28 cellular contexts compared by ENCODE assay signal in genomic region chr2:19800796-19801195, GRCh38.
DNase-seq lines count a peak whose midpoint lies in the region; ATAC-seq, FAIRE-seq and TF ChIP-seq lines count a peak whose summit lies in the region.
"Had no signal": no experiment of that assay in that cellular context is flagged by ENCODE, and none has a peak within 500 bp of the region (broad histone marks: within the 10 kb centered on the region; RNA-seq: fewer than 3 reads in every experiment).

No MANE protein-coding gene starts in this region.

- 84 to 94% (median 90%) methylated on average over 5 of the region's 5 CpGs for WGBS in heart left ventricle, 4 donors

- no peak for DNase-seq in heart left ventricle
- DNase-seq in Right ventricle myocardium inferior (ENCODE audit: missing footprints), result no peak
- no peak for DNase-seq in astrocyte (ENCODE audit: low read depth)
- DNase-seq in nephron progenitor cell, result no peak
- DNase-seq in tibial artery, result no peak
- DNase-seq in HEK293T (ENCODE audit: extremely low spot score), result no peak
- DNase-seq in NCI-H187 (lab: John Stamatoyannopoulos, UW), result no peak
- DNase-seq: activated CD4-positive, alpha-beta T cell treated with anti-CD3 and anti-CD28 coated beads for 36 hours; activated naive CD4-positive, alpha-beta T cell; activated T-cell treated with anti-CD3 and anti-CD28 coated beads, Interleukin-2, amount 50 U/mL, for 4 hours; cortex of kidney; endodermal cell; esophagus squamous epithelium; NCI-H146; NCI-H524; stimulated activated CD4-positive, alpha-beta T cell treated with anti-CD3 and anti-CD28 coated beads, Interleukin-1b, Interleukin-23, amount 100 ng/mL, for 48 hours; T-helper 17 cell had no signal

- no peaks in the 10 kb centered on the region for H4K20me1 ChIP-seq in astrocyte (ENCODE audit: insufficient read depth, low read length)
- H4K20me1 ChIP-seq: BLaER1 had no signal

- no peak overlapping the region for H2AFZ ChIP-seq in astrocyte (ENCODE audit: low read depth, low read length)

- peak overlapping the region in 8 of 12 donors; percentile 13 to 58 (median 34) for H3K27ac ChIP-seq in heart left ventricle
- no peak overlapping the region for H3K27ac ChIP-seq in astrocyte (ENCODE audit: low read depth, low read length)
- peak overlapping the region; percentile 73 for H3K27ac ChIP-seq in tibial artery
- H3K27ac ChIP-seq: BLaER1, KMS-11, pancreas, Peyer's patch, SK-N-MC, upper lobe of right lung had no signal

- H3K4me1 Mint-ChIP-seq in astrocyte (ENCODE audit: low read depth, unreplicated experiment) (peaks cover 30% of the 10 kb centered on the region), nephron progenitor cell (peaks cover 45% of the 10 kb centered on the region)
- H3K4me1 Mint-ChIP-seq: activated CD4-positive, alpha-beta T cell treated with anti-CD3 and anti-CD28 coated beads for 36 hours; T-helper 17 cell had no signal

- H3K27me3 Mint-ChIP-seq in astrocyte (ENCODE audit: low read depth, unreplicated experiment) (peaks cover 11% of the 10 kb centered on the region), nephron progenitor cell (ENCODE audit: low read depth, poor library complexity) (peaks cover 16% of the 10 kb centered on the region)
- H3K27me3 Mint-ChIP-seq: activated CD4-positive, alpha-beta T cell treated with anti-CD3 and anti-CD28 coated beads for 36 hours had no signal

- H3K9me3 Mint-ChIP-seq in astrocyte (ENCODE audit: unreplicated experiment) (peaks cover 4% of the 10 kb centered on the region), nephron progenitor cell (no peaks in the 10 kb centered on the region)
- H3K9me3 Mint-ChIP-seq: activated T-cell treated with anti-CD3 and anti-CD28 coated beads, Interleukin-2, amount 50 U/mL, for 4 hours; endodermal cell had no signal

- H3K36me3 Mint-ChIP-seq in astrocyte (ENCODE audit: low read depth, unreplicated experiment), result no peaks in the 10 kb centered on the region
- no peaks in the 10 kb centered on the region for H3K36me3 Mint-ChIP-seq in nephron progenitor cell (ENCODE audit: low read depth)

- H3K27me3 ChIP-seq in heart left ventricle, result no peaks in the 10 kb centered on the region
- H3K27me3 ChIP-seq in astrocyte (ENCODE audit: insufficient read depth, low read length), result no peaks in the 10 kb centered on the region
- no peaks in the 10 kb centered on the region for H3K27me3 ChIP-seq in tibial artery
- H3K27me3 ChIP-seq: BLaER1, esophagus squamous epithelium, pancreas, Peyer's patch, upper lobe of right lung had no signal

- TF ChIP-seq POLR2A in heart left ventricle (IDR thresholded peaks at IDR 0.05), result no peak

- CTCF ChIA-PET in HEK293T (lab: Yijun Ruan, JAX), result no interaction called here

- H3K27ac Mint-ChIP-seq in astrocyte (ENCODE audit: unreplicated experiment) (peak overlapping the region; percentile 48), nephron progenitor cell (peak overlapping the region; percentile 55)
- H3K27ac Mint-ChIP-seq: activated CD4-positive, alpha-beta T cell treated with anti-CD3 and anti-CD28 coated beads for 36 hours; endodermal cell; T-helper 17 cell had no signal

- intact Hi-C loops in heart left ventricle (cut with DNase I) (loop anchor here in 1 of 10 donors (2.0 kb wide), 1 partner anchor 16 kb away; no protein-coding TSS in a partner anchor), Right ventricle myocardium inferior (cut with DNase I) (loop anchor here (5.0 to 10.0 kb wide), 2 partner anchors 62 to 126 kb away; no protein-coding TSS in a partner anchor), tibial artery (cut with DNase I; ENCODE audit: low total_unique reads) (loop anchor here (5.0 kb wide), 2 partner anchors 58 to 438 kb away; no protein-coding TSS in a partner anchor)

- H3K4me3 ChIP-seq in heart left ventricle (no peak overlapping the region), astrocyte (ENCODE audit: insufficient read depth, low read depth, low read length) (no peak overlapping the region), tibial artery (no peak overlapping the region)
- H3K4me3 ChIP-seq: BLaER1, esophagus squamous epithelium, pancreas, Peyer's patch, SK-N-MC, upper lobe of right lung had no signal

- H3K4me3 Mint-ChIP-seq in astrocyte (ENCODE audit: unreplicated experiment), result peak overlapping the region; percentile 40
- no peak overlapping the region for H3K4me3 Mint-ChIP-seq in nephron progenitor cell
- H3K4me3 Mint-ChIP-seq: activated CD4-positive, alpha-beta T cell treated with anti-CD3 and anti-CD28 coated beads for 36 hours; activated T-cell treated with anti-CD3 and anti-CD28 coated beads, Interleukin-2, amount 50 U/mL, for 4 hours; endodermal cell; T-helper 17 cell had no signal

- TF ChIP-seq CTCF in heart left ventricle (IDR thresholded peaks at IDR 0.05), result no peak
- TF ChIP-seq CTCF in astrocyte (IDR thresholded peaks at IDR 0.05; ENCODE audit: insufficient read depth, low read depth, low read length), result no peak
- no peak for TF ChIP-seq CTCF in nephron progenitor cell (IDR thresholded peaks at IDR 0.05)
- TF ChIP-seq CTCF in tibial artery (IDR thresholded peaks at IDR 0.05), result no peak

- H3K4me2 ChIP-seq in astrocyte (ENCODE audit: low read length), result peak overlapping the region; percentile 70
- H3K4me2 ChIP-seq: BLaER1, KMS-11 had no signal

- peak in 1 of 4 donors; percentile 14 for ATAC-seq in heart left ventricle
- ATAC-seq in Right ventricle myocardium inferior, result no peak
- ATAC-seq in GM18909 (IDR thresholded peaks at IDR 0.05; ENCODE audit: poor library complexity, unreplicated experiment), result no peak
- ATAC-seq: activated CD4-positive, alpha-beta T cell treated with anti-CD3 and anti-CD28 coated beads for 36 hours; activated T-cell treated with anti-CD3 and anti-CD28 coated beads, Interleukin-2, amount 50 U/mL, for 4 hours; T-helper 17 cell had no signal

- no peaks in the 10 kb centered on the region for H3K9me3 ChIP-seq in heart left ventricle
- H3K9me3 ChIP-seq in astrocyte (ENCODE audit: insufficient read depth, low read depth, low read length), result no peaks in the 10 kb centered on the region
- H3K9me3 ChIP-seq in tibial artery, result no peaks in the 10 kb centered on the region
- H3K9me3 ChIP-seq: BLaER1, esophagus squamous epithelium, pancreas, Peyer's patch, upper lobe of right lung had no signal

- POLR2A ChIA-PET in HEK293T (lab: Yijun Ruan, JAX), result interaction anchor here (0.7 kb wide), 1 partner anchor 1476 kb away, joined by 3 read pairs; no protein-coding TSS in a partner anchor

- H3K4me1 ChIP-seq in heart left ventricle (peaks cover 2 to 28% (median 16%) of the 10 kb centered on the region in 12 donors), astrocyte (ENCODE audit: insufficient read depth, low read length) (peaks cover 20% of the 10 kb centered on the region), tibial artery (peaks cover 0 to 38% (median 26%) of the 10 kb centered on the region in 4 donors)
- H3K4me1 ChIP-seq: Peyer's patch, upper lobe of right lung had no signal

- H3K36me3 ChIP-seq in heart left ventricle, result no peaks in the 10 kb centered on the region
- H3K36me3 ChIP-seq in astrocyte (ENCODE audit: insufficient read depth, low read length), result no peaks in the 10 kb centered on the region
- H3K36me3 ChIP-seq in tibial artery, result no peaks in the 10 kb centered on the region
- H3K36me3 ChIP-seq: BLaER1, esophagus squamous epithelium, pancreas, Peyer's patch, upper lobe of right lung had no signal

- no peak overlapping the region for H3K9ac ChIP-seq in astrocyte (ENCODE audit: low read length)
- H3K9ac ChIP-seq: BLaER1, KMS-11 had no signal

- no peaks in the 10 kb centered on the region for H3K79me2 ChIP-seq in astrocyte (ENCODE audit: insufficient read depth, low read length)

- no peak for FAIRE-seq in astrocyte (lab: Jason Lieb, UNC)
- FAIRE-seq: bronchial epithelial cell, GM18507, H1, keratinocyte, pancreas had no signal

TF ChIP-seq in HEK293T, 16 proteins besides CTCF, POLR2A, EP300 and RAD21:
- TF ChIP-seq HDGF (IDR thresholded peaks at IDR 0.05; ENCODE audit: borderline replicate concordance) (no peak), ZNF384 (IDR thresholded peaks at IDR 0.05) (no peak), BHLHE40 (IDR thresholded peaks at IDR 0.05; ENCODE audit: borderline replicate concordance) (no peak), FOXM1 (IDR thresholded peaks at IDR 0.05; ENCODE audit: borderline replicate concordance) (no peak), TARDBP (IDR thresholded peaks at IDR 0.05) (no peak), SUZ12 (IDR thresholded peaks at IDR 0.05) (no peak), NFRKB (IDR thresholded peaks at IDR 0.05) (no peak), LEF1 (IDR thresholded peaks at IDR 0.05; ENCODE audit: borderline replicate concordance) (no peak), SP1 (IDR thresholded peaks at IDR 0.05) (no peak), L3MBTL2 (conservative IDR thresholded peaks at IDR 0.05) (no peak), FOXA1 (IDR thresholded peaks at IDR 0.05) (no peak)
